In the genomic region with DNA sequence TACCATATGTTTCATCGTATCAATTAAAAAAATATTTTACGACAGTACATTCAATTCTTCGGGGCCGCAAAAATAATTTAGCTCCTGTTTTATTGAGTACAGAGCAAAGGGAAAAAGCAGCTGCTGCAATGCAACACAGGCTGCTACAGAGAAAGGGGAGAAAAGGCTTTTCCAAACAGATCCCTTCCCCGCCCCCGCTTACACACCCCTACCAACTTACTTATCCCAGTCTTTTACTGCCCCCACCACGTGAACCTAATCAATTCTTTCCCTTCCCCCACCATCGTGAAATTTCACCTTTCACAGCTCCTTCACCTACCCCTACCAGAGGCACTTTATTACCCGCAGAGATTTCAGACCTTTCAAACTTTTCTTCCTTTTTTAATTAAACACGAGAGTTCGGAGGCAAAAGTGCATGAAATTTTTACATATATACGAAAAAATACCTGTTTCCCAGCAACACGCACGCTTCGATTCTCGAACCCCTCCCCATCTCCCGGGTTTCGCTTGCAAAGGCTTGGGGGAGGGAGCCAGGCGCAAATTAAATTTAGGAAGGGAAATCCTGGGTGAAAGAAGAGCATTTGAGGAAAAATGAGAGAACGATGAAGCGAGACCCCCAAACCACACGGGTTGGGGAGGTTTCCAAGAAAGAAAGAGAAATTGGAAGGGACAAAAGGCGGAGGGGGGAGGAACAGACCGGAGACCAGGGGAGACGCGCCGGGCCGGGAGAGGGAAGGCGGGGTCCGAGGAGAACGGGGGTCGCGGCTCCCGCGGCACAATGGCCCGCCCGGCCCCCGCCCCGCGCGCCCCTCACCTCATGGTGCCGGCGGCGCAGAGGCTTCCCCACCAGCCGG, we compare ENCODE assay signal across 8 cellular contexts. TPM values are rescaled to one million over a fixed set of nuclear protein-coding genes. Genes with fewer than 3 reads are reported as not detected.
DNase-seq lines count a peak whose midpoint lies in the region; ATAC-seq and TF ChIP-seq lines count a peak whose summit lies in the region.

No MANE protein-coding gene starts in this region.

- no peaks in the 10 kb centered on the region for H3K36me3 Mint-ChIP-seq in CD8-positive, alpha-beta T cell
- no peaks in the 10 kb centered on the region for H3K36me3 Mint-ChIP-seq in natural killer cell

- H3K4me3 ChIP-seq in CD8-positive, alpha-beta T cell (ENCODE audit: low read depth, low read length), result peak overlapping the region; percentile 54
- peak overlapping the region; percentile 93 to 98 (median 96) for H3K4me3 ChIP-seq in esophagus muscularis mucosa

- POLR2A ChIA-PET in CD8-positive, alpha-beta T cell (lab: Charles Lee), result interaction anchor here (1.9 kb wide), 1 partner anchor 10 kb away, joined by 8 read pairs; no protein-coding TSS in a partner anchor

- no peak overlapping the region for H3K27ac ChIP-seq in CD8-positive, alpha-beta T cell (ENCODE audit: low read depth, low read length)
- peak overlapping the region; percentile 96 to 100 (median 98) for H3K27ac ChIP-seq in esophagus muscularis mucosa (replicated peaks in 1 of 4)

- H3K36me3 ChIP-seq in CD8-positive, alpha-beta T cell (ENCODE audit: insufficient read depth, low read length), result no peaks in the 10 kb centered on the region
- H3K36me3 ChIP-seq in esophagus muscularis mucosa, result no peaks in the 10 kb centered on the region

- H3K4me3 Mint-ChIP-seq in CD8-positive, alpha-beta T cell, result peak overlapping the region; percentile 88
- H3K4me3 Mint-ChIP-seq in natural killer cell, result peak overlapping the region; percentile 91

- no peak overlapping the region for H3K27ac Mint-ChIP-seq in CD8-positive, alpha-beta T cell
- peak overlapping the region in 1 of 2 donors; percentile 58 for H3K27ac Mint-ChIP-seq in natural killer cell

- TF ChIP-seq CTCF in CD8-positive, alpha-beta T cell (IDR thresholded peaks at IDR 0.05), result no peak
- TF ChIP-seq CTCF in esophagus muscularis mucosa (IDR thresholded peaks at IDR 0.05), result no peak
- TF ChIP-seq CTCF in natural killer cell (IDR thresholded peaks at IDR 0.05), result no peak

- no peak for ATAC-seq in CD8-positive, alpha-beta T cell
- ATAC-seq in natural killer cell, result no peak
- ATAC-seq in GM18858 (IDR thresholded peaks at IDR 0.05; ENCODE audit: unreplicated experiment), result no peak

- peaks cover 11% of the 10 kb centered on the region for H3K4me1 ChIP-seq in CD8-positive, alpha-beta T cell (ENCODE audit: insufficient read depth, low read length)
- peaks cover 33 to 58% (median 51%) of the 10 kb centered on the region in 4 donors for H3K4me1 ChIP-seq in esophagus muscularis mucosa

- intact Hi-C loops in CD8-positive, alpha-beta T cell (cut with DNase I, micrococcal nuclease), result no loop called here
- intact Hi-C loops in esophagus muscularis mucosa (cut with DNase I), result loop anchor here (5.0 to 10.0 kb wide), 2 partner anchors 120 to 167 kb away; no protein-coding TSS in a partner anchor
- intact Hi-C loops in natural killer cell (cut with micrococcal nuclease), result no loop called here

- CTCF ChIA-PET in CD8-positive, alpha-beta T cell (lab: Charles Lee), result no interaction called here

- H3K4me1 Mint-ChIP-seq in CD8-positive, alpha-beta T cell (ENCODE audit: low read depth), result peaks cover 14% of the 10 kb centered on the region
- peaks cover 14 to 15% of the 10 kb centered on the region in 2 donors for H3K4me1 Mint-ChIP-seq in natural killer cell

- H3K9me3 Mint-ChIP-seq in CD8-positive, alpha-beta T cell, result no peaks in the 10 kb centered on the region
- no peaks in the 10 kb centered on the region for H3K9me3 Mint-ChIP-seq in natural killer cell

- peaks cover 11% of the 10 kb centered on the region for H3K27me3 ChIP-seq in CD8-positive, alpha-beta T cell (ENCODE audit: insufficient read depth, low read length)
- peaks cover 0 to 8% (median 0%) of the 10 kb centered on the region in 4 donors for H3K27me3 ChIP-seq in esophagus muscularis mucosa

- no peak for TF ChIP-seq POLR2A in esophagus muscularis mucosa (IDR thresholded peaks at IDR 0.05; ENCODE audit: low read depth)

- H3K9me3 ChIP-seq in CD8-positive, alpha-beta T cell (ENCODE audit: low read length), result no peaks in the 10 kb centered on the region
- H3K9me3 ChIP-seq in esophagus muscularis mucosa, result no peaks in the 10 kb centered on the region

- H3K27me3 Mint-ChIP-seq in CD8-positive, alpha-beta T cell (ENCODE audit: low read depth), result peaks cover 38% of the 10 kb centered on the region
- peaks cover 28 to 48% of the 10 kb centered on the region in 2 donors for H3K27me3 Mint-ChIP-seq in natural killer cell (ENCODE audit: low read depth in 2 of 2)

- WGBS in esophagus muscularis mucosa, result 3% methylated on average over 29 of the region's 45 CpGs

- no peak for DNase-seq in CD8-positive, alpha-beta T cell
- DNase-seq in HT1080 (ENCODE audit: low read depth), result peak; percentile 52
- peak; percentile 43 for DNase-seq in SK-N-DZ (ENCODE audit: low spot score)
- no peak for DNase-seq in esophagus muscularis mucosa (ENCODE audit: extremely low spot score)
- no peak for DNase-seq in natural killer cell
- no peak for DNase-seq in effector CD8-positive, alpha-beta T cell (lab: John Stamatoyannopoulos, UW)
- no peak for DNase-seq in MV-4-11 (lab: John Stamatoyannopoulos, UW)

- TF ChIP-seq EP300 in esophagus muscularis mucosa (IDR thresholded peaks at IDR 0.05), result no peak

RNA-seq across cellular contexts. Expression of gene ENAH, which starts 0.8 kb away (rescaled TPM):
- under 1 TPM in 1 of 2 experiments, not detected in 1; 0.08 TPM for total RNA-seq in CD8-positive, alpha-beta T cell
- total RNA-seq in HT1080 (2014; rRNA removed; shearing (Covaris generic)), result 19.4 and 23.2 TPM in 2 replicates
- polyA plus RNA-seq in HT1080 (2015; cell fraction: cytosol; rRNA removed), result 20.7 and 30.6 TPM in 2 replicates
- 16.7 and 19.4 TPM in 2 replicates for polyA plus RNA-seq in HT1080 (2015; cell fraction: nucleus; rRNA removed)
- 28.3 and 37.7 TPM in 2 replicates for polyA plus RNA-seq in SK-N-DZ (2014; cell fraction: cytosol; rRNA removed)
- polyA plus RNA-seq in SK-N-DZ (2014; cell fraction: nucleus; rRNA removed), result 22.7 and 36.7 TPM in 2 replicates
- total RNA-seq in esophagus muscularis mucosa (100 to 1,000 TPM; 198 to 229 (median 201) TPM), natural killer cell (not detected)

Comparison
In these comparisons a context has a peak if more than half of its experiments do, and no peak if none do; other contexts are left out.
1. DNase-seq: peak in HT1080 (single experiment) and SK-N-DZ (single experiment); none in CD8-positive, alpha-beta T cell (0 of 7), esophagus muscularis mucosa (single experiment), natural killer cell (single experiment), effector CD8-positive, alpha-beta T cell (single experiment) and MV-4-11 (single experiment).
2. RNA of gene ENAH, which starts 0.8 kb away (total RNA-seq): 198 to 229 TPM in esophagus muscularis mucosa and 19.4 to 23.2 TPM in HT1080; 0.08 TPM in CD8-positive, alpha-beta T cell and not detected in natural killer cell; every median in the first group is over 10 times any median in the second.